ENCODE assay signal across 1 cellular context in the genomic region with DNA sequence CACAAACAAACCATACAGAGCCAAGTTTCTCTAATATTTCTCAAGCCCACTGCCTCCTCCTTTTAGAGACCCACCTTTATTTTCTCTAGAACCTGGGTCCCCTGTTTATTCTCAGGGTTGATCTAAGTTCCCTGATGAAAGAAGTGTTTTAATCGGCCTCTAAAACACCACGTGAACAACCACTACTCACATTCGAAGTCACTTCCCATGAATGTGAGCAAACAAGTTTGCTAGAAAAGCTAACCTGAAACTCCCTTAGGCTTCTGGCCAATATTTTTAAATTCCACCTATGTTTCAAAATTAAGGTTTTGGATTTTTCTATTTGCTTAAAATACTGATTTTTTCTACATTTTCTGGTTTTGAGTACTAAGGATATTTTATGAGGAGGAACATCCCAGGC.
TF ChIP-seq lines count a peak whose summit lies in the region.

No MANE protein-coding gene starts in this region.

TF ChIP-seq in IMR-90, 13 proteins besides CTCF, POLR2A, EP300 and RAD21 (continued from another document):
- TF ChIP-seq SMC3 (IDR thresholded peaks at IDR 0.05; ENCODE audit: low read depth, low read length): no peak
- no peak for TF ChIP-seq RFX5 (IDR thresholded peaks at IDR 0.05; ENCODE audit: low read depth, low read length)
- no peak for TF ChIP-seq RCOR1 (IDR thresholded peaks at IDR 0.05; ENCODE audit: insufficient replicate concordance, low read length)
- no peak for TF ChIP-seq CHD1 (IDR thresholded peaks at IDR 0.05; ENCODE audit: low read depth, low read length)
- TF ChIP-seq BHLHE40 (IDR thresholded peaks at IDR 0.05; ENCODE audit: low read depth, low read length): no peak
- TF ChIP-seq MXI1 (IDR thresholded peaks at IDR 0.05; ENCODE audit: borderline replicate concordance, low read depth, low read length): no peak
- TF ChIP-seq MAZ (IDR thresholded peaks at IDR 0.05; ENCODE audit: borderline replicate concordance, low read depth, low read length): no peak
- no peak for TF ChIP-seq USF2 (IDR thresholded peaks at IDR 0.05; ENCODE audit: low read depth, low read length)
- no peak for TF ChIP-seq MAFK (IDR thresholded peaks at IDR 0.05; ENCODE audit: low read depth, low read length)
- TF ChIP-seq CEBPB (IDR thresholded peaks at IDR 0.05; ENCODE audit: low read depth, low read length): no peak
- TF ChIP-seq NFE2L2 (IDR thresholded peaks at IDR 0.05; ENCODE audit: low read depth, low read length): no peak
- no peak for TF ChIP-seq FOS (IDR thresholded peaks at IDR 0.05; ENCODE audit: low read depth, low read length)
